ENCODE assay signal across 8 cellular contexts in genomic region chr12:14256139-14256538, GRCh38.
A peak's percentile ranks its signal among the peaks of the same experiment; 100 is the strongest.
DNase-seq lines count a peak whose midpoint lies in the region; ATAC-seq and TF ChIP-seq lines count a peak whose summit lies in the region.

No MANE protein-coding gene starts in this region.

- H3K4me3 ChIP-seq in esophagus squamous epithelium: no peak overlapping the region

- peak overlapping the region; percentile 86 to 96 (median 89) for H3K27ac ChIP-seq in esophagus squamous epithelium

- no peaks in the 10 kb centered on the region for H3K36me3 ChIP-seq in esophagus squamous epithelium

- no peak for TF ChIP-seq POLR2A in esophagus squamous epithelium (IDR thresholded peaks at IDR 0.05)

- H3K4me3 Mint-ChIP-seq in activated CD4-positive, alpha-beta T cell treated with anti-CD3 and anti-CD28 coated beads for 36 hours: peak overlapping the region; percentile 66

- H3K36me3 Mint-ChIP-seq in activated CD4-positive, alpha-beta T cell treated with anti-CD3 and anti-CD28 coated beads for 36 hours (ENCODE audit: low read depth): peaks cover 18% of the 10 kb centered on the region

- 43 to 48% methylated on average over 6 of the region's 6 CpGs for WGBS in esophagus squamous epithelium, 2 donors

- CTCF ChIA-PET in activated CD4-positive, alpha-beta T cell treated with anti-CD3 and anti-CD28 coated beads for 36 hours (lab: Charles Lee): interaction anchor here (0.7 to 2.4 kb wide), 14 partner anchors 15 to 198 kb away, joined by 3 to 11 read pairs (median 4); partner anchors contain the start of gene ATF7IP

- H3K27me3 Mint-ChIP-seq in activated CD4-positive, alpha-beta T cell treated with anti-CD3 and anti-CD28 coated beads for 36 hours: no peaks in the 10 kb centered on the region

- intact Hi-C loops in activated CD4-positive, alpha-beta T cell treated with anti-CD3 and anti-CD28 coated beads for 36 hours (cut with DNase I, micrococcal nuclease): loop anchor here (1.0 to 10.0 kb wide), 11 partner anchors 16 to 1626 kb away; partner anchors contain the start of genes ARHGDIB (in 1 of the 2), ATF7IP (in 1 of the 2) and STRAP (in 1 of the 2)
- intact Hi-C loops in esophagus squamous epithelium (cut with DNase I): loop anchor here (5.0 kb wide), 1 partner anchor 111 kb away; the partner anchor contains the start of gene ATF7IP

- DNase-seq in HT1080 (ENCODE audit: low read depth) (peak; percentile 53), esophagus squamous epithelium (lab: John Stamatoyannopoulos, UW) (no peak), SKM-1 (lab: John Stamatoyannopoulos, UW; ENCODE audit: unreplicated experiment) (no peak), NCI-H446 (lab: John Stamatoyannopoulos, UW) (no peak)
- peak; percentile 70 for DNase-seq in activated CD4-positive, alpha-beta T cell treated with anti-CD3 and anti-CD28 coated beads for 36 hours
- DNase-seq in stimulated activated CD4-positive, alpha-beta T cell treated with anti-CD3 and anti-CD28 coated beads, TNF-alpha, amount 100 ng/mL, for 24 hours (ENCODE audit: low read depth in 3 of 3): peak in 2 of 3 experiments; percentile 13 to 14

- H3K4me1 ChIP-seq in esophagus squamous epithelium: peaks cover 26 to 57% (median 28%) of the 10 kb centered on the region in 3 donors

- peak; percentile 61 for ATAC-seq in activated CD4-positive, alpha-beta T cell treated with anti-CD3 and anti-CD28 coated beads for 36 hours
- ATAC-seq in HG02623 (IDR thresholded peaks at IDR 0.05; ENCODE audit: unreplicated experiment) (no peak), HG03342 (IDR thresholded peaks at IDR 0.05; ENCODE audit: unreplicated experiment) (no peak)

- H3K9me3 ChIP-seq in esophagus squamous epithelium: no peaks in the 10 kb centered on the region

- POLR2A ChIA-PET in activated CD4-positive, alpha-beta T cell treated with anti-CD3 and anti-CD28 coated beads for 36 hours (lab: Charles Lee): interaction anchor here (1.9 kb wide), 1 partner anchor 109 kb away, joined by 7 read pairs; the partner anchor contains the start of gene ATF7IP

- peaks cover 11% of the 10 kb centered on the region for H3K9me3 Mint-ChIP-seq in activated CD4-positive, alpha-beta T cell treated with anti-CD3 and anti-CD28 coated beads for 36 hours (ENCODE audit: low read depth)

- H3K4me1 Mint-ChIP-seq in activated CD4-positive, alpha-beta T cell treated with anti-CD3 and anti-CD28 coated beads for 36 hours: peaks cover 54% of the 10 kb centered on the region

- no peaks in the 10 kb centered on the region for H3K27me3 ChIP-seq in esophagus squamous epithelium

- TF ChIP-seq CTCF in esophagus squamous epithelium (IDR thresholded peaks at IDR 0.05): no peak

- peak overlapping the region; percentile 99 for H3K27ac Mint-ChIP-seq in activated CD4-positive, alpha-beta T cell treated with anti-CD3 and anti-CD28 coated beads for 36 hours

Comparison
In these comparisons a context has a peak if more than half of its experiments do, and no peak if none do; other contexts are left out.
1. DNase-seq: peak in HT1080 (single experiment), activated CD4-positive, alpha-beta T cell treated with anti-CD3 and anti-CD28 coated beads for 36 hours (single experiment) and stimulated activated CD4-positive, alpha-beta T cell treated with anti-CD3 and anti-CD28 coated beads, TNF-alpha, amount 100 ng/mL, for 24 hours (2 of 3); none in esophagus squamous epithelium (single experiment), SKM-1 (single experiment) and NCI-H446 (0 of 2).